Comparison of ENCODE assay signal across 17 cellular contexts in genomic region chr14:68574461-68574860, GRCh38.
DNase-seq lines count a peak whose midpoint lies in the region; ATAC-seq and TF ChIP-seq lines count a peak whose summit lies in the region.
"Had no signal": no experiment of that assay in that cellular context is flagged by ENCODE, and none has a peak within 500 bp of the region (broad histone marks: within the 10 kb centered on the region; RNA-seq: fewer than 3 reads in every experiment).

No MANE protein-coding gene starts in this region.

- peaks cover 22% of the 10 kb centered on the region; the same call in 1 of the 2 replicates for H3K9me3 ChIP-seq in BLaER1
- peaks cover 3% of the 10 kb centered on the region for H3K9me3 ChIP-seq in lower lobe of right lung
- no peaks in the 10 kb centered on the region for H3K9me3 ChIP-seq in osteoblast (ENCODE audit: low read depth, low read length)

- ATAC-seq in lower lobe of right lung (no peak), Right ventricle myocardium superior (ENCODE audit: poor library complexity) (no peak)
- no peak for ATAC-seq in activated T-cell treated with anti-CD3 and anti-CD28 coated beads, Interleukin-2, amount 50 U/mL, for 72 hours (replicated peaks in 1 of 2)
- ATAC-seq: HCT116, HepG2 had no signal

- H3K27ac Mint-ChIP-seq in nephron progenitor cell, result no peak overlapping the region
- no peak overlapping the region for H3K27ac Mint-ChIP-seq in activated T-cell treated with anti-CD3 and anti-CD28 coated beads, Interleukin-2, amount 50 U/mL, for 72 hours

- no peaks in the 10 kb centered on the region for H3K36me3 ChIP-seq in BLaER1
- no peaks in the 10 kb centered on the region for H3K36me3 ChIP-seq in lower lobe of right lung
- H3K36me3 ChIP-seq in osteoblast (ENCODE audit: insufficient read depth, low read length), result no peaks in the 10 kb centered on the region

- H3K9ac ChIP-seq in BLaER1, result no peak overlapping the region

- intact Hi-C loops in lower lobe of right lung (cut with DNase I), result no loop called here
- intact Hi-C loops in lower leg skin (cut with DNase I; ENCODE audit: low total_unique reads), result no loop called here
- intact Hi-C loops in Right ventricle myocardium superior (cut with DNase I), result no loop called here

- H4K20me1 ChIP-seq in BLaER1, result no peaks in the 10 kb centered on the region
- no peaks in the 10 kb centered on the region for H4K20me1 ChIP-seq in osteoblast (ENCODE audit: insufficient read depth, low read length)

- H3K79me2 ChIP-seq in osteoblast (ENCODE audit: insufficient read depth, low read length), result no peaks in the 10 kb centered on the region

- H3K4me1 Mint-ChIP-seq in nephron progenitor cell, result peaks cover 73% of the 10 kb centered on the region
- no peaks in the 10 kb centered on the region for H3K4me1 Mint-ChIP-seq in activated T-cell treated with anti-CD3 and anti-CD28 coated beads, Interleukin-2, amount 50 U/mL, for 72 hours (ENCODE audit: low read depth)

- H3K4me3 Mint-ChIP-seq in nephron progenitor cell, result no peak overlapping the region
- no peak overlapping the region for H3K4me3 Mint-ChIP-seq in activated T-cell treated with anti-CD3 and anti-CD28 coated beads, Interleukin-2, amount 50 U/mL, for 72 hours

- DNase-seq in M059J (ENCODE audit: low read depth) (peak; percentile 19), lower lobe of right lung (no peak), osteoblast (ENCODE audit: insufficient read length, low spot score, missing footprints) (peak; percentile 21), nephron progenitor cell (no peak), lower leg skin (ENCODE audit: low spot score in 2 of 2) (no peak), Right ventricle myocardium superior (no peak)
- no peak for DNase-seq in activated T-cell treated with anti-CD3 and anti-CD28 coated beads, Interleukin-2, amount 50 U/mL, for 72 hours
- DNase-seq: GOT3, KG1, NCI-H1417, NCI-H1930, NCI-H526, SHP77 treated with DMSO at 0.1 percent for 48 hours had no signal

- no peak for TF ChIP-seq CTCF in lower lobe of right lung (IDR thresholded peaks at IDR 0.05)
- no peak for TF ChIP-seq CTCF in osteoblast (IDR thresholded peaks at IDR 0.05; ENCODE audit: extremely low read depth, low read depth, low read length)
- no peak for TF ChIP-seq CTCF in nephron progenitor cell (IDR thresholded peaks at IDR 0.05)
- no peak for TF ChIP-seq CTCF in lower leg skin (IDR thresholded peaks at IDR 0.05)

- H3K9me3 Mint-ChIP-seq in nephron progenitor cell, result peaks cover 26% of the 10 kb centered on the region
- no peaks in the 10 kb centered on the region for H3K9me3 Mint-ChIP-seq in activated T-cell treated with anti-CD3 and anti-CD28 coated beads, Interleukin-2, amount 50 U/mL, for 72 hours

- peaks cover 22% of the 10 kb centered on the region for H3K36me3 Mint-ChIP-seq in nephron progenitor cell (ENCODE audit: low read depth)
- no peaks in the 10 kb centered on the region for H3K36me3 Mint-ChIP-seq in activated T-cell treated with anti-CD3 and anti-CD28 coated beads, Interleukin-2, amount 50 U/mL, for 72 hours (ENCODE audit: insufficient read depth in 2 of 2)

- H3K27ac ChIP-seq in BLaER1 (no peak overlapping the region), lower lobe of right lung (peak overlapping the region; percentile 53), osteoblast (ENCODE audit: low read depth, low read length) (no peak overlapping the region)
- H3K27ac ChIP-seq: C4-2B had no signal

- TF ChIP-seq POLR2A in lower leg skin (IDR thresholded peaks at IDR 0.05), result no peak

- peaks cover 7% of the 10 kb centered on the region for H3K27me3 Mint-ChIP-seq in nephron progenitor cell (ENCODE audit: low read depth, poor library complexity)
- H3K27me3 Mint-ChIP-seq in activated T-cell treated with anti-CD3 and anti-CD28 coated beads, Interleukin-2, amount 50 U/mL, for 72 hours (ENCODE audit: low read depth), result no peaks in the 10 kb centered on the region

- H2AFZ ChIP-seq in osteoblast (ENCODE audit: low read length), result no peak overlapping the region

- WGBS in lower leg skin, 2 donors, result 83 to 94% methylated on average over 3 of the region's 3 CpGs

- H3K4me3 ChIP-seq in BLaER1, result no peak overlapping the region
- H3K4me3 ChIP-seq in lower lobe of right lung, result no peak overlapping the region
- no peak overlapping the region for H3K4me3 ChIP-seq in osteoblast (ENCODE audit: insufficient read depth, low read length)
- H3K4me3 ChIP-seq in lower leg skin (ENCODE audit: low read depth, poor library complexity, severe bottlenecking), result no peak overlapping the region

- H3K4me1 ChIP-seq in BLaER1 (peaks cover 19% of the 10 kb centered on the region), lower lobe of right lung (peaks cover 51% of the 10 kb centered on the region), osteoblast (ENCODE audit: insufficient read depth, low read length) (peaks cover 40% of the 10 kb centered on the region)

- H3K4me2 ChIP-seq in BLaER1 (peak overlapping the region; percentile 9; the same call in 1 of the 2 replicates), osteoblast (ENCODE audit: insufficient read depth, low read length) (no peak overlapping the region)

- no peaks in the 10 kb centered on the region for H3K27me3 ChIP-seq in BLaER1
- no peaks in the 10 kb centered on the region for H3K27me3 ChIP-seq in lower lobe of right lung (ENCODE audit: low read depth)
- H3K27me3 ChIP-seq in osteoblast (ENCODE audit: insufficient read depth, low read length), result no peaks in the 10 kb centered on the region

Comparison
In these comparisons a context has a peak if more than half of its experiments do, and no peak if none do; other contexts are left out.
1. DNase-seq: peak in M059J (single experiment) and osteoblast (single experiment); none in lower lobe of right lung (single experiment), nephron progenitor cell (single experiment), activated T-cell treated with anti-CD3 and anti-CD28 coated beads, Interleukin-2, amount 50 U/mL, for 72 hours (0 of 2), lower leg skin (0 of 2) and Right ventricle myocardium superior (single experiment).